1 cellular context compared by ENCODE assay signal in the genomic region with DNA sequence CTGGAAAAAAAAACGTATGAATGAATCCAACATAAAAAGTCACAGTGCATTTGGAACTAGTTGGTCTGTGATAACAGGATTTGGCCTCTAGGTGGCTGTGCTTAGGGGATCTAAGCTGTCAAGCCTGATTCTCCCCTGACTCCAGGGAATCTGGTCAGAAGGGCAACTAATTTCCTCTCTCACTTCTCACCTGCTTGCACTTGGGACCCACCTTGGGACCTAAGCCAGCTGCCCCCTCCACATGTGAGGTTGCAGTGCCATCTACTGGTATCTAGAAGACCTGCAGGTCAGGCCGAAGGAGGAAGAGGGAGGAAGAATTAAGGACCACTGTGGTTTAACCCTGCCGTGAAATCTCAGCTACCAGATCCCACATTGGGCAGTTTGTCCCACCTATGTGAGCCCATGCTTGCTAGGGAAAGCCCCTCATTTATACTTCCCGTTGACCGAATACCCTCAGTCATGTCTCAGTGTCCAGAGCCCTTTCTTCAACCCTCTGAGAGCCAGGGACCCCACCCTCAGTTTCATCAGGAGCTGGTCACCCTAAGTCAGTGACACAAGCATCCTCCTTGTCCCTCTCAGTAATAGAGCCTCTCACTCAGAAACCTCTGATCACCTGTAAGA.
TF ChIP-seq lines count a peak whose summit lies in the region.

No MANE protein-coding gene starts in this region.

TF ChIP-seq in HepG2, 621 proteins besides CTCF, POLR2A, EP300 and RAD21 (continued from another document and continues in another):
- TF ChIP-seq SOX6 (IDR thresholded peaks at IDR 0.05) (no peak), SOX6 (CRISPR knock-in tag; IDR thresholded peaks at IDR 0.05) (peak; percentile 58), ZBTB21 (CRISPR knock-in tag; IDR thresholded peaks at IDR 0.05) (no peak), TBP (CRISPR knock-in tag; IDR thresholded peaks at IDR 0.05) (no peak), ZNF766 (CRISPR knock-in tag; IDR thresholded peaks at IDR 0.05; ENCODE audit: borderline replicate concordance) (no peak), YY1 (IDR thresholded peaks at IDR 0.05; ENCODE audit: insufficient read depth, insufficient replicate concordance, low read depth, low read length) (no peak), MATR3 (CRISPR knock-in tag; IDR thresholded peaks at IDR 0.05) (no peak), ZNF891 (CRISPR knock-in tag; IDR thresholded peaks at IDR 0.05) (no peak), ZNF674 (CRISPR knock-in tag; IDR thresholded peaks at IDR 0.05; ENCODE audit: low read depth) (no peak), HES4 (CRISPR knock-in tag; IDR thresholded peaks at IDR 0.05; ENCODE audit: borderline replicate concordance) (no peak), ZMAT3 (CRISPR knock-in tag; conservative IDR thresholded peaks at IDR 0.05) (no peak), ZNF569 (CRISPR knock-in tag; IDR thresholded peaks at IDR 0.05; ENCODE audit: borderline replicate concordance) (no peak), ZSCAN20 (CRISPR knock-in tag; IDR thresholded peaks at IDR 0.05; ENCODE audit: borderline replicate concordance) (no peak), ZBTB8A (CRISPR knock-in tag; IDR thresholded peaks at IDR 0.05; ENCODE audit: borderline replicate concordance, low read depth) (no peak), EEA1 (CRISPR knock-in tag; IDR thresholded peaks at IDR 0.05; ENCODE audit: borderline replicate concordance) (no peak), ZNF235 (CRISPR knock-in tag; IDR thresholded peaks at IDR 0.05; ENCODE audit: borderline replicate concordance) (no peak), EED (CRISPR knock-in tag; IDR thresholded peaks at IDR 0.05) (no peak), BRCA1 (CRISPR knock-in tag; IDR thresholded peaks at IDR 0.05) (no peak), ZBTB3 (CRISPR knock-in tag; IDR thresholded peaks at IDR 0.05; ENCODE audit: borderline replicate concordance, low read depth) (no peak), DNMT1 (CRISPR knock-in tag; IDR thresholded peaks at IDR 0.05) (no peak), SIN3B (IDR thresholded peaks at IDR 0.05; ENCODE audit: low read length) (no peak), ZBTB42 (CRISPR knock-in tag; IDR thresholded peaks at IDR 0.05) (no peak), ZNF607 (CRISPR knock-in tag; IDR thresholded peaks at IDR 0.05; ENCODE audit: borderline replicate concordance) (peak; percentile 59; the same call in 1 of the 2 replicates), ZFP62 (CRISPR knock-in tag; IDR thresholded peaks at IDR 0.05) (no peak), ZNF274 (CRISPR knock-in tag; IDR thresholded peaks at IDR 0.05) (no peak; the same call in 1 of the 2 replicates), TBX2 (CRISPR knock-in tag; IDR thresholded peaks at IDR 0.05; ENCODE audit: borderline replicate concordance) (peak; percentile 98), CC2D1A (CRISPR knock-in tag; IDR thresholded peaks at IDR 0.05) (no peak), SMC3 (IDR thresholded peaks at IDR 0.05; ENCODE audit: low read length) (peak; percentile 73), MTA1 (CRISPR knock-in tag; IDR thresholded peaks at IDR 0.05; ENCODE audit: borderline replicate concordance) (no peak), ZNF737 (CRISPR knock-in tag; IDR thresholded peaks at IDR 0.05; ENCODE audit: borderline replicate concordance) (no peak), RFX5 (IDR thresholded peaks at IDR 0.05; ENCODE audit: low read depth, low read length) (no peak), XBP1 (CRISPR knock-in tag; IDR thresholded peaks at IDR 0.05) (no peak), SAFB2 (CRISPR knock-in tag; IDR thresholded peaks at IDR 0.05; ENCODE audit: borderline replicate concordance, low read depth) (no peak), NR2F6 (IDR thresholded peaks at IDR 0.05) (peak; percentile 42; the same call in 1 of the 2 replicates), NR2F6 (CRISPR knock-in tag; IDR thresholded peaks at IDR 0.05) (peak; percentile 80), JDP2 (CRISPR knock-in tag; IDR thresholded peaks at IDR 0.05; ENCODE audit: borderline replicate concordance) (no peak), ZNF530 (CRISPR knock-in tag; IDR thresholded peaks at IDR 0.05; ENCODE audit: low read depth) (no peak), ZSCAN25 (CRISPR knock-in tag; IDR thresholded peaks at IDR 0.05) (0 out of 2 replicates have a peak, but pooled peaks have one; percentile 47), FOSL2 (CRISPR knock-in tag; IDR thresholded peaks at IDR 0.05) (peak; percentile 49; the same call in 1 of the 2 replicates), TCF12 (IDR thresholded peaks at IDR 0.05) (no peak), TCF12 (CRISPR knock-in tag; IDR thresholded peaks at IDR 0.05) (no peak), SP140L (CRISPR knock-in tag; IDR thresholded peaks at IDR 0.05; ENCODE audit: borderline replicate concordance) (no peak), ZNF205 (CRISPR knock-in tag; IDR thresholded peaks at IDR 0.05) (peak; percentile 46; the same call in 1 of the 2 replicates), NAIF1 (CRISPR knock-in tag; IDR thresholded peaks at IDR 0.05; ENCODE audit: borderline replicate concordance) (no peak), RARG (CRISPR knock-in tag; IDR thresholded peaks at IDR 0.05; ENCODE audit: low read depth) (no peak), ZNF3 (CRISPR knock-in tag; IDR thresholded peaks at IDR 0.05) (no peak), KDM5B (CRISPR knock-in tag; IDR thresholded peaks at IDR 0.05; ENCODE audit: borderline replicate concordance) (no peak), MAZ (IDR thresholded peaks at IDR 0.05; ENCODE audit: borderline replicate concordance, low read depth, low read length) (no peak), MAZ (CRISPR knock-in tag; IDR thresholded peaks at IDR 0.05; ENCODE audit: low read depth) (peak; percentile 55; the same call in 1 of the 2 replicates)
- TF ChIP-seq, protein P1, sequence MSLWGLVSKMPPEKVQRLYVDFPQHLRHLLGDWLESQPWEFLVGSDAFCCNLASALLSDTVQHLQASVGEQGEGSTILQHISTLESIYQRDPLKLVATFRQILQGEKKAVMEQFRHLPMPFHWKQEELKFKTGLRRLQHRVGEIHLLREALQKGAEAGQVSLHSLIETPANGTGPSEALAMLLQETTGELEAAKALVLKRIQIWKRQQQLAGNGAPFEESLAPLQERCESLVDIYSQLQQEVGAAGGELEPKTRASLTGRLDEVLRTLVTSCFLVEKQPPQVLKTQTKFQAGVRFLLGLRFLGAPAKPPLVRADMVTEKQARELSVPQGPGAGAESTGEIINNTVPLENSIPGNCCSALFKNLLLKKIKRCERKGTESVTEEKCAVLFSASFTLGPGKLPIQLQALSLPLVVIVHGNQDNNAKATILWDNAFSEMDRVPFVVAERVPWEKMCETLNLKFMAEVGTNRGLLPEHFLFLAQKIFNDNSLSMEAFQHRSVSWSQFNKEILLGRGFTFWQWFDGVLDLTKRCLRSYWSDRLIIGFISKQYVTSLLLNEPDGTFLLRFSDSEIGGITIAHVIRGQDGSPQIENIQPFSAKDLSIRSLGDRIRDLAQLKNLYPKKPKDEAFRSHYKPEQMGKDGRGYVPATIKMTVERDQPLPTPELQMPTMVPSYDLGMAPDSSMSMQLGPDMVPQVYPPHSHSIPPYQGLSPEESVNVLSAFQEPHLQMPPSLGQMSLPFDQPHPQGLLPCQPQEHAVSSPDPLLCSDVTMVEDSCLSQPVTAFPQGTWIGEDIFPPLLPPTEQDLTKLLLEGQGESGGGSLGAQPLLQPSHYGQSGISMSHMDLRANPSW (CRISPR knock-in tag; IDR thresholded peaks at IDR 0.05; ENCODE audit: borderline replicate concordance) = no peak
- TF ChIP-seq, protein P2, sequence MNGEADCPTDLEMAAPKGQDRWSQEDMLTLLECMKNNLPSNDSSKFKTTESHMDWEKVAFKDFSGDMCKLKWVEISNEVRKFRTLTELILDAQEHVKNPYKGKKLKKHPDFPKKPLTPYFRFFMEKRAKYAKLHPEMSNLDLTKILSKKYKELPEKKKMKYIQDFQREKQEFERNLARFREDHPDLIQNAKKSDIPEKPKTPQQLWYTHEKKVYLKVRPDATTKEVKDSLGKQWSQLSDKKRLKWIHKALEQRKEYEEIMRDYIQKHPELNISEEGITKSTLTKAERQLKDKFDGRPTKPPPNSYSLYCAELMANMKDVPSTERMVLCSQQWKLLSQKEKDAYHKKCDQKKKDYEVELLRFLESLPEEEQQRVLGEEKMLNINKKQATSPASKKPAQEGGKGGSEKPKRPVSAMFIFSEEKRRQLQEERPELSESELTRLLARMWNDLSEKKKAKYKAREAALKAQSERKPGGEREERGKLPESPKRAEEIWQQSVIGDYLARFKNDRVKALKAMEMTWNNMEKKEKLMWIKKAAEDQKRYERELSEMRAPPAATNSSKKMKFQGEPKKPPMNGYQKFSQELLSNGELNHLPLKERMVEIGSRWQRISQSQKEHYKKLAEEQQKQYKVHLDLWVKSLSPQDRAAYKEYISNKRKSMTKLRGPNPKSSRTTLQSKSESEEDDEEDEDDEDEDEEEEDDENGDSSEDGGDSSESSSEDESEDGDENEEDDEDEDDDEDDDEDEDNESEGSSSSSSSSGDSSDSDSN (CRISPR knock-in tag; IDR thresholded peaks at IDR 0.05) = no peak
- TF ChIP-seq, protein P3, sequence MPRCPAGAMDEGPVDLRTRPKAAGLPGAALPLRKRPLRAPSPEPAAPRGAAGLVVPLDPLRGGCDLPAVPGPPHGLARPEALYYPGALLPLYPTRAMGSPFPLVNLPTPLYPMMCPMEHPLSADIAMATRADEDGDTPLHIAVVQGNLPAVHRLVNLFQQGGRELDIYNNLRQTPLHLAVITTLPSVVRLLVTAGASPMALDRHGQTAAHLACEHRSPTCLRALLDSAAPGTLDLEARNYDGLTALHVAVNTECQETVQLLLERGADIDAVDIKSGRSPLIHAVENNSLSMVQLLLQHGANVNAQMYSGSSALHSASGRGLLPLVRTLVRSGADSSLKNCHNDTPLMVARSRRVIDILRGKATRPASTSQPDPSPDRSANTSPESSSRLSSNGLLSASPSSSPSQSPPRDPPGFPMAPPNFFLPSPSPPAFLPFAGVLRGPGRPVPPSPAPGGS (CRISPR knock-in tag; IDR thresholded peaks at IDR 0.05) = no peak
- TF ChIP-seq, protein P4, sequence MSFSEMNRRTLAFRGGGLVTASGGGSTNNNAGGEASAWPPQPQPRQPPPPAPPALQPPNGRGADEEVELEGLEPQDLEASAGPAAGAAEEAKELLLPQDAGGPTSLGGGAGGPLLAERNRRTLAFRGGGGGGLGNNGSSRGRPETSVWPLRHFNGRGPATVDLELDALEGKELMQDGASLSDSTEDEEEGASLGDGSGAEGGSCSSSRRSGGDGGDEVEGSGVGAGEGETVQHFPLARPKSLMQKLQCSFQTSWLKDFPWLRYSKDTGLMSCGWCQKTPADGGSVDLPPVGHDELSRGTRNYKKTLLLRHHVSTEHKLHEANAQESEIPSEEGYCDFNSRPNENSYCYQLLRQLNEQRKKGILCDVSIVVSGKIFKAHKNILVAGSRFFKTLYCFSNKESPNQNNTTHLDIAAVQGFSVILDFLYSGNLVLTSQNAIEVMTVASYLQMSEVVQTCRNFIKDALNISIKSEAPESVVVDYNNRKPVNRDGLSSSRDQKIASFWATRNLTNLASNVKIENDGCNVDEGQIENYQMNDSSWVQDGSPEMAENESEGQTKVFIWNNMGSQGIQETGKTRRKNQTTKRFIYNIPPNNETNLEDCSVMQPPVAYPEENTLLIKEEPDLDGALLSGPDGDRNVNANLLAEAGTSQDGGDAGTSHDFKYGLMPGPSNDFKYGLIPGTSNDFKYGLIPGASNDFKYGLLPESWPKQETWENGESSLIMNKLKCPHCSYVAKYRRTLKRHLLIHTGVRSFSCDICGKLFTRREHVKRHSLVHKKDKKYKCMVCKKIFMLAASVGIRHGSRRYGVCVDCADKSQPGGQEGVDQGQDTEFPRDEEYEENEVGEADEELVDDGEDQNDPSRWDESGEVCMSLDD (CRISPR knock-in tag; IDR thresholded peaks at IDR 0.05; ENCODE audit: borderline replicate concordance) = no peak
- TF ChIP-seq, protein P5, sequence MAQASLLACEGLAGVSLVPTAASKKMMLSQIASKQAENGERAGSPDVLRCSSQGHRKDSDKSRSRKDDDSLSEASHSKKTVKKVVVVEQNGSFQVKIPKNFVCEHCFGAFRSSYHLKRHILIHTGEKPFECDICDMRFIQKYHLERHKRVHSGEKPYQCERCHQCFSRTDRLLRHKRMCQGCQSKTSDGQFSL (CRISPR knock-in tag; IDR thresholded peaks at IDR 0.05) = no peak
- TF ChIP-seq, protein P6, sequence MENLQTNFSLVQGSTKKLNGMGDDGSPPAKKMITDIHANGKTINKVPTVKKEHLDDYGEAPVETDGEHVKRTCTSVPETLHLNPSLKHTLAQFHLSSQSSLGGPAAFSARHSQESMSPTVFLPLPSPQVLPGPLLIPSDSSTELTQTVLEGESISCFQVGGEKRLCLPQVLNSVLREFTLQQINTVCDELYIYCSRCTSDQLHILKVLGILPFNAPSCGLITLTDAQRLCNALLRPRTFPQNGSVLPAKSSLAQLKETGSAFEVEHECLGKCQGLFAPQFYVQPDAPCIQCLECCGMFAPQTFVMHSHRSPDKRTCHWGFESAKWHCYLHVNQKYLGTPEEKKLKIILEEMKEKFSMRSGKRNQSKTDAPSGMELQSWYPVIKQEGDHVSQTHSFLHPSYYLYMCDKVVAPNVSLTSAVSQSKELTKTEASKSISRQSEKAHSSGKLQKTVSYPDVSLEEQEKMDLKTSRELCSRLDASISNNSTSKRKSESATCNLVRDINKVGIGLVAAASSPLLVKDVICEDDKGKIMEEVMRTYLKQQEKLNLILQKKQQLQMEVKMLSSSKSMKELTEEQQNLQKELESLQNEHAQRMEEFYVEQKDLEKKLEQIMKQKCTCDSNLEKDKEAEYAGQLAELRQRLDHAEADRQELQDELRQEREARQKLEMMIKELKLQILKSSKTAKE (CRISPR knock-in tag; IDR thresholded peaks at IDR 0.05; ENCODE audit: borderline replicate concordance) = no peak
- TF ChIP-seq, protein P7, sequence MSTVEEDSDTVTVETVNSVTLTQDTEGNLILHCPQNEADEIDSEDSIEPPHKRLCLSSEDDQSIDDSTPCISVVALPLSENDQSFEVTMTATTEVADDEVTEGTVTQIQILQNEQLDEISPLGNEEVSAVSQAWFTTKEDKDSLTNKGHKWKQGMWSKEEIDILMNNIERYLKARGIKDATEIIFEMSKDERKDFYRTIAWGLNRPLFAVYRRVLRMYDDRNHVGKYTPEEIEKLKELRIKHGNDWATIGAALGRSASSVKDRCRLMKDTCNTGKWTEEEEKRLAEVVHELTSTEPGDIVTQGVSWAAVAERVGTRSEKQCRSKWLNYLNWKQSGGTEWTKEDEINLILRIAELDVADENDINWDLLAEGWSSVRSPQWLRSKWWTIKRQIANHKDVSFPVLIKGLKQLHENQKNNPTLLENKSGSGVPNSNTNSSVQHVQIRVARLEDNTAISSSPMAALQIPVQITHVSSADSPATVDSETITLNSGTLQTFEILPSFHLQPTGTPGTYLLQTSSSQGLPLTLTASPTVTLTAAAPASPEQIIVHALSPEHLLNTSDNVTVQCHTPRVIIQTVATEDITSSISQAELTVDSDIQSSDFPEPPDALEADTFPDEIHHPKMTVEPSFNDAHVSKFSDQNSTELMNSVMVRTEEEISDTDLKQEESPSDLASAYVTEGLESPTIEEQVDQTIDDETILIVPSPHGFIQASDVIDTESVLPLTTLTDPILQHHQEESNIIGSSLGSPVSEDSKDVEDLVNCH (CRISPR knock-in tag; IDR thresholded peaks at IDR 0.05) = no peak
- TF ChIP-seq, protein P8, sequence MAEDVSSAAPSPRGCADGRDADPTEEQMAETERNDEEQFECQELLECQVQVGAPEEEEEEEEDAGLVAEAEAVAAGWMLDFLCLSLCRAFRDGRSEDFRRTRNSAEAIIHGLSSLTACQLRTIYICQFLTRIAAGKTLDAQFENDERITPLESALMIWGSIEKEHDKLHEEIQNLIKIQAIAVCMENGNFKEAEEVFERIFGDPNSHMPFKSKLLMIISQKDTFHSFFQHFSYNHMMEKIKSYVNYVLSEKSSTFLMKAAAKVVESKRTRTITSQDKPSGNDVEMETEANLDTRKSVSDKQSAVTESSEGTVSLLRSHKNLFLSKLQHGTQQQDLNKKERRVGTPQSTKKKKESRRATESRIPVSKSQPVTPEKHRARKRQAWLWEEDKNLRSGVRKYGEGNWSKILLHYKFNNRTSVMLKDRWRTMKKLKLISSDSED (CRISPR knock-in tag; IDR thresholded peaks at IDR 0.05) = no peak
